Comparison of ENCODE assay signal across 1 cellular context in the genomic region with DNA sequence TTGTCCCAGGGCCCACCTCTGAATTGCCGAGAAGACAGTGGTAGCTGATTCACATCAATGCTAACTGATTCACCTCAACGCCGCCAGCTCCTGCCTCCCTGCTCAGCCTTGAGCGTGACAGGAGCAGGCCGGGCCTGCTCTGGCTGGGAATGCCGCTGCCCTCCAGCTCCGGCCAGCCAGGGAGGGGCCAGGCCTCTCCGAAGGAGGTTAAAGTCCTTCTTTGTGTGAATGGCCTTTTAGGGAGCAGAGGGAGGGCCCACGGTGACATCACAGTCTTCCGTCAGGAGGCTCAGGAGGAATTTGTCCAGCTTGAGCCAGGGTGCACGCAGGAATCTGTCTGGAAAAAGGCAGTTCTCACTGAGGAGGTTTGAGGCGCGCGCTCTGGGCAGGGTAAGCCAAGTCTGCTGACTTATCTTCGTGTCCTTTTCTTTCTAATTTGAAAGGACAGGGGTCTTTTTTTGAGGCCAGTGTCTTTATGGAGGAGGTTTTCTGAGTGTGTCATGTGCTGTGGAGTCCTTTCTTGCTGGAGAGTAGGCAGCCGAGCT.
TF ChIP-seq lines count a peak whose summit lies in the region.

No MANE protein-coding gene starts in this region.

TF ChIP-seq in HepG2, 621 proteins besides CTCF, POLR2A, EP300 and RAD21 (continued from another document and continues in another):
- TF ChIP-seq, protein P1, sequence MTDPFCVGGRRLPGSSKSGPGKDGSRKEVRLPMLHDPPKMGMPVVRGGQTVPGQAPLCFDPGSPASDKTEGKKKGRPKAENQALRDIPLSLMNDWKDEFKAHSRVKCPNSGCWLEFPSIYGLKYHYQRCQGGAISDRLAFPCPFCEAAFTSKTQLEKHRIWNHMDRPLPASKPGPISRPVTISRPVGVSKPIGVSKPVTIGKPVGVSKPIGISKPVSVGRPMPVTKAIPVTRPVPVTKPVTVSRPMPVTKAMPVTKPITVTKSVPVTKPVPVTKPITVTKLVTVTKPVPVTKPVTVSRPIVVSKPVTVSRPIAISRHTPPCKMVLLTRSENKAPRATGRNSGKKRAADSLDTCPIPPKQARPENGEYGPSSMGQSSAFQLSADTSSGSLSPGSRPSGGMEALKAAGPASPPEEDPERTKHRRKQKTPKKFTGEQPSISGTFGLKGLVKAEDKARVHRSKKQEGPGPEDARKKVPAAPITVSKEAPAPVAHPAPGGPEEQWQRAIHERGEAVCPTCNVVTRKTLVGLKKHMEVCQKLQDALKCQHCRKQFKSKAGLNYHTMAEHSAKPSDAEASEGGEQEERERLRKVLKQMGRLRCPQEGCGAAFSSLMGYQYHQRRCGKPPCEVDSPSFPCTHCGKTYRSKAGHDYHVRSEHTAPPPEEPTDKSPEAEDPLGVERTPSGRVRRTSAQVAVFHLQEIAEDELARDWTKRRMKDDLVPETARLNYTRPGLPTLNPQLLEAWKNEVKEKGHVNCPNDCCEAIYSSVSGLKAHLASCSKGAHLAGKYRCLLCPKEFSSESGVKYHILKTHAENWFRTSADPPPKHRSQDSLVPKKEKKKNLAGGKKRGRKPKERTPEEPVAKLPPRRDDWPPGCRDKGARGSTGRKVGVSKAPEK (CRISPR knock-in tag; IDR thresholded peaks at IDR 0.05; ENCODE audit: borderline replicate concordance) = no peak
- TF ChIP-seq, protein P2, sequence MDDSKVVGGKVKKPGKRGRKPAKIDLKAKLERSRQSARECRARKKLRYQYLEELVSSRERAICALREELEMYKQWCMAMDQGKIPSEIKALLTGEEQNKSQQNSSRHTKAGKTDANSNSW (CRISPR knock-in tag; IDR thresholded peaks at IDR 0.05; ENCODE audit: borderline replicate concordance) = no peak
- TF ChIP-seq NFE2L1 (CRISPR knock-in tag; IDR thresholded peaks at IDR 0.05; ENCODE audit: borderline replicate concordance) (no peak), TBX2 (CRISPR knock-in tag; IDR thresholded peaks at IDR 0.05; ENCODE audit: borderline replicate concordance) (no peak), ZNF788 (CRISPR knock-in tag; IDR thresholded peaks at IDR 0.05; ENCODE audit: borderline replicate concordance) (no peak), CREB1 (IDR thresholded peaks at IDR 0.05) (peak; percentile 82), CREB1 (CRISPR knock-in tag; IDR thresholded peaks at IDR 0.05) (peak; percentile 87), ZNF501 (CRISPR knock-in tag; IDR thresholded peaks at IDR 0.05) (peak; percentile 76), ZNF749 (CRISPR knock-in tag; IDR thresholded peaks at IDR 0.05; ENCODE audit: borderline replicate concordance) (no peak), ZNF550 (CRISPR knock-in tag; IDR thresholded peaks at IDR 0.05; ENCODE audit: borderline replicate concordance) (no peak), SUZ12 (IDR thresholded peaks at IDR 0.05; ENCODE audit: low read depth, low read length) (no peak), ZNF383 (CRISPR knock-in tag; IDR thresholded peaks at IDR 0.05; ENCODE audit: borderline replicate concordance) (no peak), ZNF598 (CRISPR knock-in tag; IDR thresholded peaks at IDR 0.05; ENCODE audit: borderline replicate concordance) (no peak), HNRNPL (IDR thresholded peaks at IDR 0.05; ENCODE audit: low read depth, low read length) (no peak), MAFG (CRISPR knock-in tag; IDR thresholded peaks at IDR 0.05) (no peak), TBL1XR1 (IDR thresholded peaks at IDR 0.05; ENCODE audit: borderline replicate concordance, low read length, partially characterized antibody) (peak; percentile 58), NFATC3 (CRISPR knock-in tag; IDR thresholded peaks at IDR 0.05) (no peak), MLLT10 (CRISPR knock-in tag; IDR thresholded peaks at IDR 0.05) (no peak), GLI4 (CRISPR knock-in tag; IDR thresholded peaks at IDR 0.05; ENCODE audit: borderline replicate concordance) (no peak), ZC3H13 (CRISPR knock-in tag; IDR thresholded peaks at IDR 0.05) (no peak), ZFP62 (CRISPR knock-in tag; IDR thresholded peaks at IDR 0.05) (no peak), YEATS4 (CRISPR knock-in tag; IDR thresholded peaks at IDR 0.05; ENCODE audit: borderline replicate concordance) (no peak), NFYC (CRISPR knock-in tag; IDR thresholded peaks at IDR 0.05) (no peak), MEF2D (CRISPR knock-in tag; IDR thresholded peaks at IDR 0.05) (peak; percentile 46; the same call in 1 of the 2 replicates), ZNF713 (CRISPR knock-in tag; IDR thresholded peaks at IDR 0.05) (no peak), ZNF879 (CRISPR knock-in tag; IDR thresholded peaks at IDR 0.05) (no peak), ZSCAN20 (CRISPR knock-in tag; IDR thresholded peaks at IDR 0.05; ENCODE audit: borderline replicate concordance) (no peak), ZBTB3 (CRISPR knock-in tag; IDR thresholded peaks at IDR 0.05; ENCODE audit: borderline replicate concordance, low read depth) (no peak), ZNF160 (CRISPR knock-in tag; IDR thresholded peaks at IDR 0.05) (no peak), ZNF12 (CRISPR knock-in tag; IDR thresholded peaks at IDR 0.05) (no peak), SMARCC2 (IDR thresholded peaks at IDR 0.05) (no peak), ZIK1 (CRISPR knock-in tag; IDR thresholded peaks at IDR 0.05; ENCODE audit: borderline replicate concordance, low read depth) (no peak), NFE2L2 (IDR thresholded peaks at IDR 0.05; ENCODE audit: low read length) (no peak), POLR2AphosphoS2 (IDR thresholded peaks at IDR 0.05; ENCODE audit: low read depth, low read length) (no peak), RFX5 (IDR thresholded peaks at IDR 0.05; ENCODE audit: low read depth, low read length) (no peak), ETV6 (CRISPR knock-in tag; conservative IDR thresholded peaks at IDR 0.05) (no peak), MEIS2 (CRISPR knock-in tag; IDR thresholded peaks at IDR 0.05) (no peak), PLRG1 (conservative IDR thresholded peaks at IDR 0.05) (no peak), TOE1 (CRISPR knock-in tag; IDR thresholded peaks at IDR 0.05) (no peak), PHF21A (CRISPR knock-in tag; IDR thresholded peaks at IDR 0.05) (peak; percentile 69), EZH2 (conservative IDR thresholded peaks at IDR 0.05; ENCODE audit: low read depth, low read length) (no peak), SNAPC2 (CRISPR knock-in tag; IDR thresholded peaks at IDR 0.05) (no peak), HDAC1 (CRISPR knock-in tag; IDR thresholded peaks at IDR 0.05) (peak; percentile 72; the same call in 1 of the 2 replicates), ARNT2 (CRISPR knock-in tag; IDR thresholded peaks at IDR 0.05; ENCODE audit: low read depth) (no peak), ZNF7 (CRISPR knock-in tag; IDR thresholded peaks at IDR 0.05) (no peak), ZNF629 (CRISPR knock-in tag; conservative IDR thresholded peaks at IDR 0.05) (peak; percentile 43; the same call in 1 of the 2 replicates), ZSCAN9 (CRISPR knock-in tag; IDR thresholded peaks at IDR 0.05; ENCODE audit: borderline replicate concordance) (no peak), ZNF891 (CRISPR knock-in tag; IDR thresholded peaks at IDR 0.05) (no peak), GATAD2A (CRISPR knock-in tag; IDR thresholded peaks at IDR 0.05) (peak; percentile 78)
- TF ChIP-seq, protein P3, sequence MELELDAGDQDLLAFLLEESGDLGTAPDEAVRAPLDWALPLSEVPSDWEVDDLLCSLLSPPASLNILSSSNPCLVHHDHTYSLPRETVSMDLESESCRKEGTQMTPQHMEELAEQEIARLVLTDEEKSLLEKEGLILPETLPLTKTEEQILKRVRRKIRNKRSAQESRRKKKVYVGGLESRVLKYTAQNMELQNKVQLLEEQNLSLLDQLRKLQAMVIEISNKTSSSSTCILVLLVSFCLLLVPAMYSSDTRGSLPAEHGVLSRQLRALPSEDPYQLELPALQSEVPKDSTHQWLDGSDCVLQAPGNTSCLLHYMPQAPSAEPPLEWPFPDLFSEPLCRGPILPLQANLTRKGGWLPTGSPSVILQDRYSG (CRISPR knock-in tag; IDR thresholded peaks at IDR 0.05) = no peak
- TF ChIP-seq, protein P4, sequence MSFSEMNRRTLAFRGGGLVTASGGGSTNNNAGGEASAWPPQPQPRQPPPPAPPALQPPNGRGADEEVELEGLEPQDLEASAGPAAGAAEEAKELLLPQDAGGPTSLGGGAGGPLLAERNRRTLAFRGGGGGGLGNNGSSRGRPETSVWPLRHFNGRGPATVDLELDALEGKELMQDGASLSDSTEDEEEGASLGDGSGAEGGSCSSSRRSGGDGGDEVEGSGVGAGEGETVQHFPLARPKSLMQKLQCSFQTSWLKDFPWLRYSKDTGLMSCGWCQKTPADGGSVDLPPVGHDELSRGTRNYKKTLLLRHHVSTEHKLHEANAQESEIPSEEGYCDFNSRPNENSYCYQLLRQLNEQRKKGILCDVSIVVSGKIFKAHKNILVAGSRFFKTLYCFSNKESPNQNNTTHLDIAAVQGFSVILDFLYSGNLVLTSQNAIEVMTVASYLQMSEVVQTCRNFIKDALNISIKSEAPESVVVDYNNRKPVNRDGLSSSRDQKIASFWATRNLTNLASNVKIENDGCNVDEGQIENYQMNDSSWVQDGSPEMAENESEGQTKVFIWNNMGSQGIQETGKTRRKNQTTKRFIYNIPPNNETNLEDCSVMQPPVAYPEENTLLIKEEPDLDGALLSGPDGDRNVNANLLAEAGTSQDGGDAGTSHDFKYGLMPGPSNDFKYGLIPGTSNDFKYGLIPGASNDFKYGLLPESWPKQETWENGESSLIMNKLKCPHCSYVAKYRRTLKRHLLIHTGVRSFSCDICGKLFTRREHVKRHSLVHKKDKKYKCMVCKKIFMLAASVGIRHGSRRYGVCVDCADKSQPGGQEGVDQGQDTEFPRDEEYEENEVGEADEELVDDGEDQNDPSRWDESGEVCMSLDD (CRISPR knock-in tag; IDR thresholded peaks at IDR 0.05; ENCODE audit: borderline replicate concordance) = no peak
- TF ChIP-seq, protein P5, sequence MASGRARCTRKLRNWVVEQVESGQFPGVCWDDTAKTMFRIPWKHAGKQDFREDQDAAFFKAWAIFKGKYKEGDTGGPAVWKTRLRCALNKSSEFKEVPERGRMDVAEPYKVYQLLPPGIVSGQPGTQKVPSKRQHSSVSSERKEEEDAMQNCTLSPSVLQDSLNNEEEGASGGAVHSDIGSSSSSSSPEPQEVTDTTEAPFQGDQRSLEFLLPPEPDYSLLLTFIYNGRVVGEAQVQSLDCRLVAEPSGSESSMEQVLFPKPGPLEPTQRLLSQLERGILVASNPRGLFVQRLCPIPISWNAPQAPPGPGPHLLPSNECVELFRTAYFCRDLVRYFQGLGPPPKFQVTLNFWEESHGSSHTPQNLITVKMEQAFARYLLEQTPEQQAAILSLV (CRISPR knock-in tag; IDR thresholded peaks at IDR 0.05; ENCODE audit: borderline replicate concordance) = no peak
- TF ChIP-seq, protein P6, sequence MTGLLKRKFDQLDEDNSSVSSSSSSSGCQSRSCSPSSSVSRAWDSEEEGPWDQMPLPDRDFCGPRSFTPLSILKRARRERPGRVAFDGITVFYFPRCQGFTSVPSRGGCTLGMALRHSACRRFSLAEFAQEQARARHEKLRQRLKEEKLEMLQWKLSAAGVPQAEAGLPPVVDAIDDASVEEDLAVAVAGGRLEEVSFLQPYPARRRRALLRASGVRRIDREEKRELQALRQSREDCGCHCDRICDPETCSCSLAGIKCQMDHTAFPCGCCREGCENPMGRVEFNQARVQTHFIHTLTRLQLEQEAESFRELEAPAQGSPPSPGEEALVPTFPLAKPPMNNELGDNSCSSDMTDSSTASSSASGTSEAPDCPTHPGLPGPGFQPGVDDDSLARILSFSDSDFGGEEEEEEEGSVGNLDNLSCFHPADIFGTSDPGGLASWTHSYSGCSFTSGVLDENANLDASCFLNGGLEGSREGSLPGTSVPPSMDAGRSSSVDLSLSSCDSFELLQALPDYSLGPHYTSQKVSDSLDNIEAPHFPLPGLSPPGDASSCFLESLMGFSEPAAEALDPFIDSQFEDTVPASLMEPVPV (CRISPR knock-in tag; IDR thresholded peaks at IDR 0.05) = no peak
- TF ChIP-seq, protein P7, sequence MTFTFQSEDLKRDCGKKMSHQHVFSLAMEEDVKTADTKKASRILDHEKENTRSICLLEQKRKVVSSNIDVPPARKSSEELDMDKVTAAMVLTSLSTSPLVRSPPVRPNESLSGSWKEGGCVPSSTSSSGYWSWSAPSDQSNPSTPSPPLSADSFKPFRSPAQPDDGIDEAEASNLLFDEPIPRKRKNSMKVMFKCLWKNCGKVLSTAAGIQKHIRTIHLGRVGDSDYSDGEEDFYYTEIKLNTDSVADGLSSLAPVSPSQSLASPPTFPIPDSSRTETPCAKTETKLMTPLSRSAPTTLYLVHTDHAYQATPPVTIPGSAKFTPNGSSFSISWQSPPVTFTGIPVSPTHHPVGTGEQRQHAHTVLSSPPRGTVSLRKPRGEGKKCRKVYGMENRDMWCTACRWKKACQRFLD (CRISPR knock-in tag; IDR thresholded peaks at IDR 0.05; ENCODE audit: borderline replicate concordance) = no peak
- TF ChIP-seq, protein P8, sequence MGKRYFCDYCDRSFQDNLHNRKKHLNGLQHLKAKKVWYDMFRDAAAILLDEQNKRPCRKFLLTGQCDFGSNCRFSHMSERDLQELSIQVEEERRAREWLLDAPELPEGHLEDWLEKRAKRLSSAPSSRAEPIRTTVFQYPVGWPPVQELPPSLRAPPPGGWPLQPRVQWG (CRISPR knock-in tag; IDR thresholded peaks at IDR 0.05; ENCODE audit: borderline replicate concordance, low read depth) = no peak
- TF ChIP-seq, protein P9, sequence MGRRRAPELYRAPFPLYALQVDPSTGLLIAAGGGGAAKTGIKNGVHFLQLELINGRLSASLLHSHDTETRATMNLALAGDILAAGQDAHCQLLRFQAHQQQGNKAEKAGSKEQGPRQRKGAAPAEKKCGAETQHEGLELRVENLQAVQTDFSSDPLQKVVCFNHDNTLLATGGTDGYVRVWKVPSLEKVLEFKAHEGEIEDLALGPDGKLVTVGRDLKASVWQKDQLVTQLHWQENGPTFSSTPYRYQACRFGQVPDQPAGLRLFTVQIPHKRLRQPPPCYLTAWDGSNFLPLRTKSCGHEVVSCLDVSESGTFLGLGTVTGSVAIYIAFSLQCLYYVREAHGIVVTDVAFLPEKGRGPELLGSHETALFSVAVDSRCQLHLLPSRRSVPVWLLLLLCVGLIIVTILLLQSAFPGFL (CRISPR knock-in tag; IDR thresholded peaks at IDR 0.05) = no peak
- TF ChIP-seq, protein P10, sequence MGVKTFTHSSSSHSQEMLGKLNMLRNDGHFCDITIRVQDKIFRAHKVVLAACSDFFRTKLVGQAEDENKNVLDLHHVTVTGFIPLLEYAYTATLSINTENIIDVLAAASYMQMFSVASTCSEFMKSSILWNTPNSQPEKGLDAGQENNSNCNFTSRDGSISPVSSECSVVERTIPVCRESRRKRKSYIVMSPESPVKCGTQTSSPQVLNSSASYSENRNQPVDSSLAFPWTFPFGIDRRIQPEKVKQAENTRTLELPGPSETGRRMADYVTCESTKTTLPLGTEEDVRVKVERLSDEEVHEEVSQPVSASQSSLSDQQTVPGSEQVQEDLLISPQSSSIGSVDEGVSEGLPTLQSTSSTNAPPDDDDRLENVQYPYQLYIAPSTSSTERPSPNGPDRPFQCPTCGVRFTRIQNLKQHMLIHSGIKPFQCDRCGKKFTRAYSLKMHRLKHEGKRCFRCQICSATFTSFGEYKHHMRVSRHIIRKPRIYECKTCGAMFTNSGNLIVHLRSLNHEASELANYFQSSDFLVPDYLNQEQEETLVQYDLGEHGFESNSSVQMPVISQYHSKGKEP (CRISPR knock-in tag; IDR thresholded peaks at IDR 0.05) = no peak
- TF ChIP-seq, protein P11, sequence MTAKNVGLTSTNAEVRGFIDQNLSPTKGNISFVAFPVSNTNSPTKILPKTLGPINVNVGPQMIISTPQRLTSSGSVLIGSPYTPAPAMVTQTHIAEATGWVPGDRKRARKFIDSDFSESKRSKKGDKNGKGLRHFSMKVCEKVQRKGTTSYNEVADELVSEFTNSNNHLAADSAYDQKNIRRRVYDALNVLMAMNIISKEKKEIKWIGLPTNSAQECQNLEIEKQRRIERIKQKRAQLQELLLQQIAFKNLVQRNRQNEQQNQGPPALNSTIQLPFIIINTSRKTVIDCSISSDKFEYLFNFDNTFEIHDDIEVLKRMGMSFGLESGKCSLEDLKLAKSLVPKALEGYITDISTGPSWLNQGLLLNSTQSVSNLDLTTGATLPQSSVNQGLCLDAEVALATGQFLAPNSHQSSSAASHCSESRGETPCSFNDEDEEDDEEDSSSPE (CRISPR knock-in tag; IDR thresholded peaks at IDR 0.05) = peak; percentile 24; the same call in 1 of the 2 replicates
